In genomic region chr11:76838422-76839068, GRCh38 we compare ENCODE assay signal across 1 cellular context.
TF ChIP-seq lines count a peak whose summit lies in the region.

No MANE protein-coding gene starts in this region.

TF ChIP-seq in K562, 482 proteins besides CTCF, POLR2A, EP300 and RAD21 (continues in another document):
- TF ChIP-seq MLLT1 (IDR thresholded peaks at IDR 0.05) (peak; percentile 14 to 79; a peak in 3 of 4 replicates), DEAF1 (CRISPR knock-in tag; IDR thresholded peaks at IDR 0.05) (peak; percentile 81), TRIM25 (IDR thresholded peaks at IDR 0.05; ENCODE audit: borderline replicate concordance) (no peak), BRD9 (IDR thresholded peaks at IDR 0.05; ENCODE audit: low read depth, partially characterized antibody) (peak; percentile 47), CLOCK (CRISPR knock-in tag; IDR thresholded peaks at IDR 0.05; ENCODE audit: borderline replicate concordance) (no peak), ATF3 (IDR thresholded peaks at IDR 0.05) (no peak), ATF3 (CRISPR knock-in tag; conservative IDR thresholded peaks at IDR 0.05) (no peak), EGR1 (conservative IDR thresholded peaks at IDR 0.05) (no peak), XRCC5 (IDR thresholded peaks at IDR 0.05; ENCODE audit: low read depth, low read length) (no peak), ZNF592 (IDR thresholded peaks at IDR 0.05) (peak; percentile 50; the same call in 1 of the 2 replicates), KAT8 (IDR thresholded peaks at IDR 0.05; ENCODE audit: low read depth) (no peak), POU5F1 (IDR thresholded peaks at IDR 0.05; ENCODE audit: borderline replicate concordance, low read depth, low read length, partially characterized antibody) (no peak), ZNF780A (CRISPR knock-in tag; IDR thresholded peaks at IDR 0.05) (no peak), SMARCA4 (IDR thresholded peaks at IDR 0.05) (no peak), RBM34 (IDR thresholded peaks at IDR 0.05; ENCODE audit: borderline replicate concordance, insufficient read depth, low read length) (no peak), ARID4B (CRISPR knock-in tag; IDR thresholded peaks at IDR 0.05) (no peak), ARID2 (IDR thresholded peaks at IDR 0.05) (peak; percentile 96), CTCFL (IDR thresholded peaks at IDR 0.05; ENCODE audit: borderline replicate concordance, insufficient read depth, low read depth, low read length, poor library complexity, severe bottlenecking) (peak; percentile 11)
